Comparison of ENCODE assay signal across 31 cellular contexts in genomic region chrX:17039826-17040225, GRCh38.
DNase-seq lines count a peak whose midpoint lies in the region; ATAC-seq and TF ChIP-seq lines count a peak whose summit lies in the region.
"Had no signal": no experiment of that assay in that cellular context is flagged by ENCODE, and none has a peak within 500 bp of the region (broad histone marks: within the 10 kb centered on the region; RNA-seq: fewer than 3 reads in every experiment).

No MANE protein-coding gene starts in this region.

- no peaks in the 10 kb centered on the region for H3K9me3 ChIP-seq in gastroesophageal sphincter
- no peaks in the 10 kb centered on the region for H3K9me3 ChIP-seq in spleen
- H3K9me3 ChIP-seq in smooth muscle cell (replicated peaks; ENCODE audit: low read depth), result no peaks in the 10 kb centered on the region
- H3K9me3 ChIP-seq: Caco-2, colonic mucosa, neutrophil, stomach, tibial nerve had no signal

- H3K4me3 ChIP-seq in AG09309 (ENCODE audit: control insufficient read depth, low read depth, low read length) (no peak overlapping the region), astrocyte of the spinal cord (ENCODE audit: low read depth, low read length) (no peak overlapping the region), gastroesophageal sphincter (no peak overlapping the region), spleen (no peak overlapping the region), smooth muscle cell (no peak overlapping the region)
- H3K4me3 ChIP-seq: BLaER1 treated with 17β-estradiol and CSF1 and Interleukin-3, amounts not matched to agents 10 nM and 100 nM; colonic mucosa; K562; stomach; tibial nerve had no signal

- H3K27me3 ChIP-seq in gastroesophageal sphincter (no peaks in the 10 kb centered on the region), spleen (replicated peaks in 1 of 7) (no peaks in the 10 kb centered on the region), smooth muscle cell (ENCODE audit: low read depth) (peaks cover 9% of the 10 kb centered on the region)
- H3K27me3 ChIP-seq: colonic mucosa, neutrophil, stomach had no signal

- ATAC-seq in gastroesophageal sphincter, result no peak
- ATAC-seq in GM21381 (IDR thresholded peaks at IDR 0.05; ENCODE audit: unreplicated experiment), result no peak
- no peak for ATAC-seq in HG02623 (IDR thresholded peaks at IDR 0.05; ENCODE audit: unreplicated experiment)
- ATAC-seq: K562, left colon had no signal

- TF ChIP-seq POLR2A in gastroesophageal sphincter (IDR thresholded peaks at IDR 0.05) (no peak), spleen (IDR thresholded peaks at IDR 0.05) (no peak)

- H3K27ac ChIP-seq in gastroesophageal sphincter (peak overlapping the region in 3 of 4 donors; percentile 74 to 82 (median 80)), spleen (no peak overlapping the region), smooth muscle cell (ENCODE audit: low read depth) (no peak overlapping the region)
- H3K27ac ChIP-seq: BLaER1 treated with 17β-estradiol and CSF1 and Interleukin-3, amounts not matched to agents 10 nM and 100 nM; colonic mucosa; neutrophil; tibial nerve; WERI-Rb-1 had no signal

- TF ChIP-seq CTCF in AG09309 (IDR thresholded peaks at IDR 0.05; ENCODE audit: control insufficient read depth, insufficient read depth, low read depth, low read length, missing control alignments) (no peak), astrocyte of the spinal cord (IDR thresholded peaks at IDR 0.05; ENCODE audit: low read depth, low read length) (no peak), gastroesophageal sphincter (IDR thresholded peaks at IDR 0.05) (no peak), spleen (IDR thresholded peaks at IDR 0.05 in 8 of 11, conservative IDR thresholded peaks at IDR 0.05 in 3 of 11) (no peak), smooth muscle cell (IDR thresholded peaks at IDR 0.05; ENCODE audit: borderline replicate concordance, insufficient read depth, poor library complexity, severe bottlenecking) (no peak)

- peaks cover 0 to 37% (median 0%) of the 10 kb centered on the region in 3 donors for H3K4me1 ChIP-seq in gastroesophageal sphincter
- H3K4me1 ChIP-seq in spleen, result peaks cover 0 to 10% (median 0%) of the 10 kb centered on the region in 6 donors
- H3K4me1 ChIP-seq in smooth muscle cell (ENCODE audit: low read depth), result no peaks in the 10 kb centered on the region
- H3K4me1 ChIP-seq: Caco-2, colonic mucosa had no signal

- H2AFZ ChIP-seq in smooth muscle cell (ENCODE audit: low read depth), result no peak overlapping the region

- no peaks in the 10 kb centered on the region for H3K79me2 ChIP-seq in smooth muscle cell (ENCODE audit: low read depth)

- intact Hi-C loops in spleen (cut with DNase I; ENCODE audit: low total_unique reads), result loop anchor here (10.0 kb wide), 2 partner anchors 155 to 215 kb away; no protein-coding TSS in a partner anchor

- H3K36me3 ChIP-seq in gastroesophageal sphincter (no peaks in the 10 kb centered on the region), spleen (no peaks in the 10 kb centered on the region), smooth muscle cell (ENCODE audit: low read depth) (no peaks in the 10 kb centered on the region)
- H3K36me3 ChIP-seq: BLaER1 treated with 17β-estradiol and CSF1 and Interleukin-3, amounts not matched to agents 10 nM and 100 nM; colonic mucosa; stomach; tibial nerve; WERI-Rb-1 had no signal

- H3F3A ChIP-seq in smooth muscle cell (ENCODE audit: low read depth), result no peaks in the 10 kb centered on the region

- WGBS in gastroesophageal sphincter (ENCODE audit: low coverage in 1 of 2), 2 donors, result 43 to 83% methylated on average over 1 of the region's 1 CpG
- 42 to 84% (median 48%) methylated on average over 1 of the region's 1 CpG for WGBS in spleen, 5 donors
- WGBS in smooth muscle cell (ENCODE audit: low lambda C conversion rate), result 63% methylated on average over 1 of the region's 1 CpG

- peak; percentile 33 for DNase-seq in AG09309 (ENCODE audit: low read depth)
- DNase-seq in LHCN-M2 (ENCODE audit: low read depth), result peak; percentile 60
- DNase-seq in astrocyte of the spinal cord (ENCODE audit: low read depth, low spot score), result peak; percentile 66
- no peak for DNase-seq in spleen
- no peak for DNase-seq in smooth muscle cell (lab: John Stamatoyannopoulos, UW; ENCODE audit: unreplicated experiment)
- DNase-seq: activated CD4-positive, alpha-beta T cell treated with anti-CD3 and anti-CD28 coated beads for 48 hours; activated effector memory CD4-positive, alpha-beta T cell treated with anti-CD3 and anti-CD28 coated beads, Interleukin-2, amount 50 U/mL, for 16 hours; activated naive CD8-positive, alpha-beta T cell treated with anti-CD3 and anti-CD28 coated beads, Interleukin-2, amount 10 ng/mL, durations not matched to agents 7 days and 5 days; activated T-cell treated with anti-CD3 and anti-CD28 coated beads, Interleukin-2, amount 50 U/mL, for 1 hour; Caco-2; colonic mucosa; DMS79 treated with DMSO at 0.1 percent for 48 hours; effector memory CD4-positive, alpha-beta T cell; hippocampal formation; left colon; MV-4-11; NCI-H1436 treated with DMSO at 0.1 percent for 48 hours; NCI-H524; Right ventricle myocardium superior; stimulated activated CD4-positive, alpha-beta T cell treated with anti-CD3 and anti-CD28 coated beads, Interleukin-1b, Interleukin-23, amount 100 ng/mL, for 48 hours; stomach; SW 1271; T-helper 9 cell; WERI-Rb-1 had no signal

- no peaks in the 10 kb centered on the region for H4K20me1 ChIP-seq in smooth muscle cell (ENCODE audit: low read depth)

- in situ Hi-C loops in astrocyte of the spinal cord (cut with HindIII; ENCODE audit: low sequenced_read_pairs), result no loop called here

- TF ChIP-seq EP300 in gastroesophageal sphincter (IDR thresholded peaks at IDR 0.05), result no peak

- no peak overlapping the region for H3K9ac ChIP-seq in smooth muscle cell (ENCODE audit: low read depth)
- H3K9ac ChIP-seq: BLaER1 treated with 17β-estradiol and CSF1 and Interleukin-3, amounts not matched to agents 10 nM and 100 nM had no signal

- no peak overlapping the region for H3K4me2 ChIP-seq in smooth muscle cell
- H3K4me2 ChIP-seq: BLaER1 treated with 17β-estradiol and CSF1 and Interleukin-3, amounts not matched to agents 10 nM and 100 nM had no signal

Comparison
In these comparisons a context has a peak if more than half of its experiments do, and no peak if none do; other contexts are left out.
1. DNase-seq: peak in AG09309 (single experiment), LHCN-M2 (single experiment) and astrocyte of the spinal cord (single experiment); none in spleen (single experiment) and smooth muscle cell (single experiment).
2. H3K27ac ChIP-seq: peak in gastroesophageal sphincter (3 of 4); none in spleen (0 of 8) and smooth muscle cell (single experiment).